ENCODE assay signal across 8 cellular contexts in genomic region chr19:41263850-41264580, GRCh38. TPM values are rescaled to one million over a fixed set of nuclear protein-coding genes. Genes with fewer than 3 reads are reported as not detected.
DNase-seq lines count a peak whose midpoint lies in the region; ATAC-seq, FAIRE-seq and TF ChIP-seq lines count a peak whose summit lies in the region.

Gene HNRNPUL1, plus strand, starts transcription at chr19:41264372. Its CDS starts 132 bp downstream, at chr19:41264504.

- H4K20me1 ChIP-seq in DND-41 (ENCODE audit: insufficient read depth, low read length), result peaks cover 23% of the 10 kb centered on the region

- H3K27ac ChIP-seq in DND-41 (ENCODE audit: low read length) (peak within 1 kb of the TSS; percentile 99), KOPT-K1 (ENCODE audit: low read depth, low read length, poor library complexity, severe bottlenecking) (peak within 1 kb of the TSS; percentile 99), muscle layer of colon (ENCODE audit: low read depth, low read length) (peak within 1 kb of the TSS; percentile 94)

- H3K4me1 ChIP-seq in DND-41 (ENCODE audit: insufficient read depth, low read length), result peaks cover 41% of the 10 kb centered on the region
- peaks cover 30% of the 10 kb centered on the region for H3K4me1 ChIP-seq in muscle layer of colon (ENCODE audit: insufficient read depth, low read length)

- peak; percentile 98 for FAIRE-seq in RCC 7860 (lab: Jason Lieb, UNC)

- H3K9ac ChIP-seq in DND-41 (ENCODE audit: low read depth, low read length) (peak within 1 kb of the TSS; percentile 98), muscle layer of colon (ENCODE audit: low read length) (peak within 1 kb of the TSS; percentile 93)

- H3K27ac Mint-ChIP-seq in activated T-cell treated with anti-CD3 and anti-CD28 coated beads, Interleukin-2, amount 50 U/mL, for 72 hours, result peak within 1 kb of the TSS; percentile 97

- no peaks in the 10 kb centered on the region for H3K27me3 ChIP-seq in DND-41 (ENCODE audit: insufficient read depth, low read length, poor library complexity)
- H3K27me3 ChIP-seq in muscle layer of colon (ENCODE audit: control insufficient read depth in 1 of 2, insufficient read depth in 2 of 2, low read length in 2 of 2), result no peaks in the 10 kb centered on the region

- peaks cover 56% of the 10 kb centered on the region for H3K79me2 ChIP-seq in DND-41 (ENCODE audit: insufficient read depth, low read length)

- peak within 1 kb of the TSS; percentile 90 to 94 for H3K4me3 Mint-ChIP-seq in activated T-cell treated with anti-CD3 and anti-CD28 coated beads, Interleukin-2, amount 50 U/mL, for 72 hours

- H3K36me3 Mint-ChIP-seq in activated T-cell treated with anti-CD3 and anti-CD28 coated beads, Interleukin-2, amount 50 U/mL, for 72 hours (ENCODE audit: insufficient read depth in 2 of 2), result peaks cover 22 to 26% of the 10 kb centered on the region in 2 donors

- peak within 1 kb of the TSS; percentile 64 for H2AFZ ChIP-seq in DND-41 (ENCODE audit: low read depth, low read length)

- ATAC-seq in DND-41 (ENCODE audit: insufficient read depth, low read depth), result peak; percentile 72
- ATAC-seq in GM21786 (IDR thresholded peaks at IDR 0.05; ENCODE audit: unreplicated experiment), result peak; percentile 67
- peak; percentile 64 to 71 for ATAC-seq in activated T-cell treated with anti-CD3 and anti-CD28 coated beads, Interleukin-2, amount 50 U/mL, for 72 hours (replicated peaks in 1 of 2)
- peak; percentile 87 for ATAC-seq in esophagus mucosa

- DNase-seq in DND-41 (peak; percentile 99), RCC 7860 (ENCODE audit: low spot score) (peak; percentile 100)
- peak; percentile 99 for DNase-seq in activated T-cell treated with anti-CD3 and anti-CD28 coated beads, Interleukin-2, amount 50 U/mL, for 72 hours
- DNase-seq in stimulated activated CD8-positive, alpha-beta memory T cell treated with anti-CD3 and anti-CD28 coated beads, Interleukin-7, amount 100 ng/mL, for 24 hours (ENCODE audit: low read depth), result peak; percentile 98

- H3K9me3 Mint-ChIP-seq in activated T-cell treated with anti-CD3 and anti-CD28 coated beads, Interleukin-2, amount 50 U/mL, for 72 hours, result no peaks in the 10 kb centered on the region

- H3K4me2 ChIP-seq in DND-41 (ENCODE audit: insufficient read depth, low read length), result peak within 1 kb of the TSS; percentile 83

- no peaks in the 10 kb centered on the region for H3K27me3 Mint-ChIP-seq in activated T-cell treated with anti-CD3 and anti-CD28 coated beads, Interleukin-2, amount 50 U/mL, for 72 hours (ENCODE audit: low read depth)

- H3K9me3 ChIP-seq in DND-41 (ENCODE audit: insufficient read depth, low read length, severe bottlenecking), result no peaks in the 10 kb centered on the region
- no peaks in the 10 kb centered on the region for H3K9me3 ChIP-seq in KOPT-K1 (ENCODE audit: insufficient read depth, low read length, poor library complexity, severe bottlenecking)
- no peaks in the 10 kb centered on the region for H3K9me3 ChIP-seq in muscle layer of colon (ENCODE audit: low read length)

- H3K36me3 ChIP-seq in DND-41 (ENCODE audit: insufficient read depth, low read length), result peaks cover 39% of the 10 kb centered on the region
- peaks cover 28% of the 10 kb centered on the region for H3K36me3 ChIP-seq in KOPT-K1 (ENCODE audit: insufficient read depth, low read length)
- H3K36me3 ChIP-seq in muscle layer of colon (ENCODE audit: insufficient read depth, low read length), result peaks cover 19% of the 10 kb centered on the region

- H3K4me3 ChIP-seq in DND-41 (ENCODE audit: low read depth in 1 of 2, low read length in 2 of 2) (peak within 1 kb of the TSS; percentile 81 to 83), muscle layer of colon (ENCODE audit: low read depth in 1 of 2, low read length in 2 of 2) (peak within 1 kb of the TSS; percentile 88 to 97)

- TF ChIP-seq CTCF in DND-41 (IDR thresholded peaks at IDR 0.05; ENCODE audit: borderline replicate concordance, extremely low read depth, low read length, poor library complexity, severe bottlenecking), result peak; percentile 40

- H3K4me1 Mint-ChIP-seq in activated T-cell treated with anti-CD3 and anti-CD28 coated beads, Interleukin-2, amount 50 U/mL, for 72 hours (ENCODE audit: low read depth), result peaks cover 45% of the 10 kb centered on the region

RNA-seq across cellular contexts. Expression of gene HNRNPUL1, which starts in this region (rescaled TPM):
- total RNA-seq in activated T-cell treated with anti-CD3 and anti-CD28 coated beads, Interleukin-2, amount 50 U/mL, for 72 hours, result 100 to 1,000 TPM; 276 to 351 TPM
- 116 TPM for total RNA-seq in esophagus mucosa

Comparison
In these comparisons a context has a peak if more than half of its experiments do, and no peak if none do; other contexts are left out.
1. Peak in every context shown above with its lines: DNase-seq, ATAC-seq, H3K4me3 ChIP-seq and H3K27ac ChIP-seq.